18 cellular contexts compared by ENCODE assay signal in genomic region chr5:165460911-165461310, GRCh38.
"Had no signal": no experiment of that assay in that cellular context is flagged by ENCODE, and none has a peak within 500 bp of the region (broad histone marks: within the 10 kb centered on the region; RNA-seq: fewer than 3 reads in every experiment).

No MANE protein-coding gene starts in this region.

- ATAC-seq: activated CD8-positive, alpha-beta T cell treated with anti-CD3 and anti-CD28 coated beads, Interleukin-2, amount 10 ng/mL, durations not matched to agents 7 days and 5 days; left lobe of liver; lower lobe of right lung; naive thymus-derived CD4-positive, alpha-beta T cell; right lobe of liver; stimulated activated memory B cell treated with anti-CD40 and anti-IgM and Interleukin-4, amounts not matched to agents 10 μg/mL and 1 μg/mL and 100 μg/mL, for 72 hours had no signal

- H3K4me1 ChIP-seq: ascending aorta, lower lobe of right lung, right lobe of liver, testis, vagina had no signal

- H3K36me3 ChIP-seq: ascending aorta, lower lobe of right lung, right lobe of liver, vagina had no signal

- H3K27ac ChIP-seq: ascending aorta, coronary artery, epithelial cell of prostate, lower lobe of right lung, right lobe of liver, skin epidermis, testis, vagina had no signal

- H3K9me3 ChIP-seq: ascending aorta, lower lobe of right lung, right lobe of liver, testis, vagina had no signal

- DNase-seq: activated CD4-positive, alpha-beta T cell treated with anti-CD3 and anti-CD28 coated beads for 1 hour; activated CD4-positive, alpha-beta T cell treated with anti-CD3 and anti-CD28 coated beads, Interleukin-2, amount 50 U/mL, for 1 hour; activated CD8-positive, alpha-beta T cell treated with anti-CD3 and anti-CD28 coated beads, Interleukin-2, amount 10 ng/mL, durations not matched to agents 7 days and 5 days; activated gamma-delta T cell; endodermal cell; lower lobe of right lung; naive thymus-derived CD4-positive, alpha-beta T cell; occipital lobe; right lobe of liver; T-helper 9 cell; testis had no signal

- H3K4me3 ChIP-seq: ascending aorta, coronary artery, lower lobe of right lung, right lobe of liver, skin epidermis, testis, vagina had no signal

- H3K27me3 ChIP-seq: ascending aorta, right lobe of liver, testis, vagina had no signal
